ENCODE assay signal across 21 cellular contexts in the genomic region with DNA sequence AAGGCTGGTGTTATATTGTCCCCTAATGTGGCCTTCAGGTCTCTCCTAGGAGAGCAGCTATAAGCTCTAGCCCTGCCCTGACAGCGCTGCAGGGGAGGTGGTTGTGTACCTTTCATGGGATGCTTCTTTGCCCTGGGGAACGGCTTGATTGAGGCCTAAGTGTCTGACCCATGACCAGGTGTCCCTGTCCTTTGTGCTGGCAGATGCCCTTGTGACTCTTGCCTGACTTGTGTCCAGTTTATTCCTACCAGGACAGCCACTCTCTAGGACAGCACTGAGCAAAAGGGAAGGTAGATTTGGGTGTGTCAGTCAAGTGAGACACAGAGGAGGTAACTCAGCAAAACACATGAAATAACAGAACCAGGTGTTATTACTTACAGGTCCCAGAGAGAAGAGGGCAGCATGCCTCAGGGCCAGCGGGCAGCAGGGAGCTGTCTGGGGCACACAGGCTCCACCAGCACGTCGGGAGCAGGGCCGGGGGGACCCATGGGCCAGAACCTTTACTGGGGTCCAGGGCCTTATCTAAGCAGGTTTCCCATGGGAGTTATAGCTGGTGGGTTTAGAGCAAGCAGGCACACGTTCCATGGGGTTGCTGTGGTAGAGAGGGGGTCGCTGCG. TPM values are rescaled to one million over a fixed set of nuclear protein-coding genes. Genes with fewer than 3 reads are reported as not detected.
DNase-seq lines count a peak whose midpoint lies in the region; ATAC-seq, FAIRE-seq and TF ChIP-seq lines count a peak whose summit lies in the region.
"Had no signal": no experiment of that assay in that cellular context is flagged by ENCODE, and none has a peak within 500 bp of the region (broad histone marks: within the 10 kb centered on the region; RNA-seq: fewer than 3 reads in every experiment).

No MANE protein-coding gene starts in this region.

- no peaks in the 10 kb centered on the region for H3K36me3 ChIP-seq in KMS-11 (ENCODE audit: insufficient read depth)
- H3K36me3 ChIP-seq in astrocyte (ENCODE audit: insufficient read depth, low read length), result no peaks in the 10 kb centered on the region
- H3K36me3 ChIP-seq in osteoblast (ENCODE audit: insufficient read depth, low read length), result no peaks in the 10 kb centered on the region

- peak overlapping the region; percentile 37 for H3K27ac Mint-ChIP-seq in astrocyte (ENCODE audit: unreplicated experiment)
- H3K27ac Mint-ChIP-seq: HFFc6 had no signal

- no peak overlapping the region for H3K4me3 Mint-ChIP-seq in astrocyte (ENCODE audit: unreplicated experiment)
- H3K4me3 Mint-ChIP-seq: CD14-positive monocyte, HFFc6 had no signal

- peak overlapping the region; percentile 68; the same call in 1 of the 2 replicates for H3K9ac ChIP-seq in KMS-11
- no peak overlapping the region for H3K9ac ChIP-seq in astrocyte (ENCODE audit: low read length)

- H3K27ac ChIP-seq in 22Rv1 (peak overlapping the region; percentile 91; the same call in 1 of the 2 replicates), KMS-11 (peak overlapping the region; percentile 96), astrocyte (ENCODE audit: low read depth, low read length) (no peak overlapping the region), osteoblast (ENCODE audit: low read depth, low read length) (no peak overlapping the region)

- DNase-seq in astrocyte (ENCODE audit: low read depth) (no peak), osteoblast (ENCODE audit: insufficient read length, low spot score, missing footprints) (peak; percentile 69), GM12891 (ENCODE audit: insufficient read length, low spot score) (no peak), NCI-H748 (lab: John Stamatoyannopoulos, UW; ENCODE audit: unreplicated experiment) (no peak)
- DNase-seq in activated CD8-positive, alpha-beta memory T cell treated with anti-CD3 and anti-CD28 coated beads, Interleukin-2, amount 50 U/mL, for 4 hours, result no peak
- DNase-seq: DMS 273 treated with DMSO at 0.1 percent for 48 hours, GF-D8, HFFc6, Karpas-422, NCI-H187, NCI-H2171 treated with DMSO at 0.1 percent for 48 hours, NCI-H446 treated with DMSO at 0.1 percent for 48 hours, NCI-H774, SHP77 had no signal

- H3K9me3 ChIP-seq in astrocyte (ENCODE audit: insufficient read depth, low read depth, low read length), result no peaks in the 10 kb centered on the region
- H3K9me3 ChIP-seq in osteoblast (ENCODE audit: low read depth, low read length), result peaks cover 3% of the 10 kb centered on the region
- H3K9me3 ChIP-seq: A549 had no signal

- H3K27me3 ChIP-seq in KMS-11 (ENCODE audit: insufficient read depth, low read depth) (no peaks in the 10 kb centered on the region), astrocyte (ENCODE audit: insufficient read depth, low read length) (peaks cover 6% of the 10 kb centered on the region), osteoblast (ENCODE audit: insufficient read depth, low read length) (peaks cover 7% of the 10 kb centered on the region)

- H3K4me1 Mint-ChIP-seq in astrocyte (ENCODE audit: low read depth, unreplicated experiment), result peaks cover 7% of the 10 kb centered on the region

- FAIRE-seq in astrocyte (lab: Jason Lieb, UNC), result no peak
- no peak for FAIRE-seq in GM12891 (lab: Jason Lieb, UNC)
- FAIRE-seq: A549, GM12892 had no signal

- ATAC-seq in HG02870 (IDR thresholded peaks at IDR 0.05; ENCODE audit: unreplicated experiment), result no peak
- ATAC-seq: Panc1 had no signal

- H3K4me3 ChIP-seq in KMS-11 (IDR thresholded peaks at IDR 0.05; ENCODE audit: insufficient read depth, low read depth, low read length) (no peak overlapping the region), astrocyte (ENCODE audit: insufficient read depth, low read depth, low read length) (no peak overlapping the region), osteoblast (ENCODE audit: insufficient read depth, low read length) (no peak overlapping the region)
- H3K4me3 ChIP-seq: A549 had no signal

- H2AFZ ChIP-seq in KMS-11 (ENCODE audit: low read depth), result no peak overlapping the region
- H2AFZ ChIP-seq in astrocyte (ENCODE audit: low read depth, low read length), result no peak overlapping the region
- H2AFZ ChIP-seq in osteoblast (ENCODE audit: low read length), result no peak overlapping the region

- H3K79me2 ChIP-seq in KMS-11 (ENCODE audit: insufficient read depth, low read depth) (no peaks in the 10 kb centered on the region), astrocyte (ENCODE audit: insufficient read depth, low read length) (no peaks in the 10 kb centered on the region), osteoblast (ENCODE audit: insufficient read depth, low read length) (no peaks in the 10 kb centered on the region)

- no peak for TF ChIP-seq POLR2A in GM12891 (IDR thresholded peaks at IDR 0.05; ENCODE audit: low read depth, low read length)

- no peaks in the 10 kb centered on the region for H3K36me3 Mint-ChIP-seq in astrocyte (ENCODE audit: low read depth, unreplicated experiment)

- H3K4me1 ChIP-seq in KMS-11 (ENCODE audit: low read depth, poor library complexity, severe bottlenecking) (peaks cover 76% of the 10 kb centered on the region), astrocyte (ENCODE audit: insufficient read depth, low read length) (peaks cover 13% of the 10 kb centered on the region), osteoblast (ENCODE audit: insufficient read depth, low read length) (no peaks in the 10 kb centered on the region)

- TF ChIP-seq CTCF in 22Rv1 (IDR thresholded peaks at IDR 0.05) (no peak), KMS-11 (conservative IDR thresholded peaks at IDR 0.05; ENCODE audit: low read depth, low read length) (no peak), astrocyte (IDR thresholded peaks at IDR 0.05; ENCODE audit: insufficient read depth, low read depth, low read length) (no peak), osteoblast (IDR thresholded peaks at IDR 0.05; ENCODE audit: extremely low read depth, low read depth, low read length) (no peak)

- peaks cover 57% of the 10 kb centered on the region for H3K27me3 Mint-ChIP-seq in astrocyte (ENCODE audit: low read depth, unreplicated experiment)

- H4K20me1 ChIP-seq in KMS-11 (ENCODE audit: insufficient read depth) (no peaks in the 10 kb centered on the region), astrocyte (ENCODE audit: insufficient read depth, low read length) (peaks cover 5% of the 10 kb centered on the region), osteoblast (ENCODE audit: insufficient read depth, low read length) (no peaks in the 10 kb centered on the region)

- H3K4me2 ChIP-seq in KMS-11 (peak overlapping the region; percentile 90), astrocyte (ENCODE audit: low read length) (no peak overlapping the region), osteoblast (ENCODE audit: insufficient read depth, low read length) (no peak overlapping the region)

- peaks cover 9% of the 10 kb centered on the region for H3K9me3 Mint-ChIP-seq in astrocyte (ENCODE audit: unreplicated experiment)
- H3K9me3 Mint-ChIP-seq: HFFc6 had no signal

TF ChIP-seq in GM12891, 5 proteins besides CTCF, POLR2A, EP300 and RAD21:
- no peak for TF ChIP-seq SPI1 (IDR thresholded peaks at IDR 0.05; ENCODE audit: low read depth, low read length)
- no peak for TF ChIP-seq POLR2AphosphoS5 (IDR thresholded peaks at IDR 0.05; ENCODE audit: low read depth, low read length)
- TF ChIP-seq POU2F2 (IDR thresholded peaks at IDR 0.05; ENCODE audit: low read depth, low read length), result no peak
- no peak for TF ChIP-seq PAX5 (IDR thresholded peaks at IDR 0.05; ENCODE audit: insufficient read depth, low read length, severe bottlenecking)
- no peak for TF ChIP-seq TAF1 (IDR thresholded peaks at IDR 0.05; ENCODE audit: low read depth, low read length)

RNA-seq across cellular contexts. Expression of gene CHST15, which starts 10.7 kb away (rescaled TPM):
- total RNA-seq in astrocyte, result 20.6 and 21.2 TPM in 2 replicates
- total RNA-seq in osteoblast, result 22.8 and 36.2 TPM in 2 replicates
- 0.50 TPM for polyA plus RNA-seq in GM12891 (2012; ENCODE audit: low read depth, missing spikeins)

Comparison
In these comparisons a context has a peak if more than half of its experiments do, and no peak if none do; other contexts are left out.
1. H3K27ac ChIP-seq: peak in 22Rv1 (single experiment) and KMS-11 (single experiment); none in astrocyte (single experiment) and osteoblast (single experiment).